ENCODE assay signal across 13 cellular contexts in the genomic region with DNA sequence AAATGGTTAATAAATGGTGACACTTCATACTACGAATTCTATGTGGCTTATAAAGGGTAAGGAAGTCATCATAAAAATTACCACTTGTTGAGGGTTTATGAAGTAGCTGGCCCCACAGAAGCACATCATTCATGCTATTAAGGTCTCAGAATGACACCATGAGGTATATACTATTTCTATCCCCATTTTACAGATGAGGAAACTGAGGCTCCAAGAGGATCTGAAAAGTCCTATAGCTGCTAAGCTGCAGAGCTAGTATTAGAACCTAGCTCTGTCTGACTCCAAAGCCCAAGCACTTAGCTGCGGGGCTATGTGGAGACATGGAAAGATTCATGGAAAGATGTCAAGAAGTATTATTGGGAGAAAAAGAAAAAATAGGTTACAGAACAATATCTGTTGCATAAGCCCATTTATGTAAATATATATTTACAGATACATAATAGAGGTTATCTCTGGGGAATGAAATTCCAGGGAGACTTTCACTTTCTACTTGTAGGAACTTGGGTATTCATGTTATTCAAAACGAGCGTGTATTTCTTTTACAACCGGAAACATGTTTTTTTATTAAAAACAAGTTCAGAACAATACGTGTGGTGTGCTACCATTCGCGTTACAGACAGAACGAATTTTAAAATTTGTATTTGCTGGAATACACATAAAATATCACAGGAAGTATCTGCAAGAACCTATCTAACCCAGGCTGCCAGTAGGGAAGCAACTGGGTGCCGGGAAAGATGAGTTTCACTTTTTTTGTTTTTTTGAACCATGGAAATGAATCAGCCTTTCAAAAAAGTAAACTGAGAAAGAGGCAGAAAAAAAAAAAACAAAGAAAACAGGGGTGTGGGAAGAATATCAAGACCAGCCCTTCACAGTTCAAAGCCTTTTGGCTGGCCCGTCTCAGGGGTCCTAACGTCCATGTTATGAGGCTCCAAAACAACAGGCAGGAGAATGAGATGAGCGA. TPM values are rescaled to one million over a fixed set of nuclear protein-coding genes. Genes with fewer than 3 reads are reported as not detected.
DNase-seq lines count a peak whose midpoint lies in the region; ATAC-seq, FAIRE-seq and TF ChIP-seq lines count a peak whose summit lies in the region.
"Had no signal": no experiment of that assay in that cellular context is flagged by ENCODE, and none has a peak within 500 bp of the region (broad histone marks: within the 10 kb centered on the region; RNA-seq: fewer than 3 reads in every experiment).

No MANE protein-coding gene starts in this region.

- no peak overlapping the region for H3K9ac ChIP-seq in HepG2 (ENCODE audit: insufficient read depth, low read depth, low read length)

- H3K9me3 ChIP-seq in HepG2 (ENCODE audit: low read length) (no peaks in the 10 kb centered on the region), right lobe of liver (no peaks in the 10 kb centered on the region), uterus (no peaks in the 10 kb centered on the region)
- H3K9me3 ChIP-seq: SJCRH30 had no signal

- no peaks in the 10 kb centered on the region for H4K20me1 ChIP-seq in HepG2 (ENCODE audit: insufficient read depth, low read length)

- H3K4me2 ChIP-seq in HepG2 (ENCODE audit: low read depth, low read length) = no peak overlapping the region

- no peaks in the 10 kb centered on the region for H3K79me2 ChIP-seq in HepG2 (ENCODE audit: insufficient read depth, low read length)

- H2AFZ ChIP-seq in HepG2 (ENCODE audit: low read length) = no peak overlapping the region

- POLR2A ChIA-PET in HepG2 (lab: Yijun Ruan, JAX) = interaction anchor here (0.6 kb wide), 1 partner anchor 211 kb away, joined by 3 read pairs; a partner anchor contains a TSS

- no peak for DNase-seq in HepG2 (ENCODE audit: low spot score)
- no peak for DNase-seq in right lobe of liver
- DNase-seq in choroid plexus epithelial cell (ENCODE audit: low read depth) = peak; percentile 60
- DNase-seq in myocyte (ENCODE audit: low read depth) = peak; percentile 23
- no peak for DNase-seq in uterus
- no peak for DNase-seq in NCI-H1105 treated with DMSO at 0.1 percent for 48 hours (lab: John Stamatoyannopoulos, UW)
- no peak for DNase-seq in NCI-H446 (lab: John Stamatoyannopoulos, UW)
- no peak for DNase-seq in Ammon's horn (ENCODE audit: low spot score)
- DNase-seq: Calu3, NCI-H2081 treated with DMSO at 0.1 percent for 48 hours, SJCRH30 had no signal

- CTCF ChIA-PET in HepG2 (lab: Yijun Ruan, JAX; ENCODE audit: low intra/inter-chr PET ratio, low total read pairs) = no interaction called here

- FAIRE-seq in HepG2 (lab: Jason Lieb, UNC) = no peak
- FAIRE-seq: GM12891 had no signal

- no peak overlapping the region for H3K4me3 ChIP-seq in HepG2 (replicated peaks in 1 of 3; ENCODE audit: insufficient read depth in 1 of 3, low read depth in 2 of 3, low read length in 3 of 3)
- H3K4me3 ChIP-seq in right lobe of liver = peak overlapping the region in 1 of 3 donors; percentile 1
- H3K4me3 ChIP-seq in choroid plexus epithelial cell (ENCODE audit: low read depth, low read length) = peak overlapping the region; percentile 47
- H3K4me3 ChIP-seq in uterus = peak overlapping the region; percentile 11 to 18
- H3K4me3 ChIP-seq: SJCRH30 had no signal

- TF ChIP-seq POLR2A in HepG2 (IDR thresholded peaks at IDR 0.05; ENCODE audit: insufficient read depth in 1 of 2, low read depth in 2 of 2, low read length in 2 of 2) = no peak
- TF ChIP-seq POLR2A in right lobe of liver (IDR thresholded peaks at IDR 0.05) = no peak
- TF ChIP-seq POLR2A in uterus (IDR thresholded peaks at IDR 0.05) = no peak

- intact Hi-C loops in HepG2 (cut with micrococcal nuclease; ENCODE audit: unreplicated experiment) (no loop called here), right lobe of liver (cut with DNase I) (no loop called here), uterus (cut with DNase I; ENCODE audit: low total_unique reads) (no loop called here)

- H3K27me3 ChIP-seq in HepG2 (ENCODE audit: control insufficient read depth in 1 of 2, insufficient read depth in 2 of 2, low read length in 2 of 2) (peaks cover 4 to 31% of the 10 kb centered on the region in 2 experiments; a peak in 4 of 5 replicates), right lobe of liver (no peaks in the 10 kb centered on the region), uterus (no peaks in the 10 kb centered on the region)

- ATAC-seq in HepG2 (no peak), right lobe of liver (no peak)

- H3K27ac ChIP-seq in HepG2 (ENCODE audit: extremely low read length, insufficient read depth, low read length) = no peak overlapping the region
- H3K27ac ChIP-seq in right lobe of liver = no peak overlapping the region
- peak overlapping the region; percentile 27 to 53 for H3K27ac ChIP-seq in uterus
- H3K27ac ChIP-seq: SJCRH30 had no signal

- no TSS peak for BruUV-seq in HepG2 (replicated peaks; lab: Mats Ljungman, UMichigan)

- 49% methylated on average over 13 of the region's 13 CpGs for WGBS in HepG2 (ENCODE audit: low lambda C conversion rate)
- 38% methylated on average over 13 of the region's 13 CpGs for WGBS in right lobe of liver (ENCODE audit: insufficient coverage, low coverage, low lambda C conversion rate, missing lambda C conversion rate)

- no peak for TF ChIP-seq CTCF in HepG2 (CRISPR knock-in tag; IDR thresholded peaks at IDR 0.05)
- no peak for TF ChIP-seq CTCF in right lobe of liver (IDR thresholded peaks at IDR 0.05)
- no peak for TF ChIP-seq CTCF in choroid plexus epithelial cell (conservative IDR thresholded peaks at IDR 0.05; ENCODE audit: low read depth, low read length)
- no peak for TF ChIP-seq CTCF in uterus (IDR thresholded peaks at IDR 0.05)

- H3K36me3 ChIP-seq in HepG2 (replicated peaks in 1 of 2; ENCODE audit: control insufficient read depth in 1 of 2, insufficient read depth in 2 of 2, low read length in 2 of 2) = no peaks in the 10 kb centered on the region
- no peaks in the 10 kb centered on the region for H3K36me3 ChIP-seq in right lobe of liver
- H3K36me3 ChIP-seq in uterus = no peaks in the 10 kb centered on the region
- H3K36me3 ChIP-seq: SJCRH30 had no signal

- TF ChIP-seq EP300 in HepG2 (IDR thresholded peaks at IDR 0.05; ENCODE audit: low read depth in 2 of 2, low read length in 2 of 2) (no peak), HepG2 (CRISPR knock-in tag; IDR thresholded peaks at IDR 0.05; ENCODE audit: borderline replicate concordance) (no peak)

- H3K4me1 ChIP-seq in HepG2 (ENCODE audit: insufficient read depth, low read length) (no peaks in the 10 kb centered on the region), right lobe of liver (no peaks in the 10 kb centered on the region), uterus (peaks cover 0 to 4% of the 10 kb centered on the region in 2 donors)

- no peak for TF ChIP-seq RAD21 in HepG2 (CRISPR knock-in tag; IDR thresholded peaks at IDR 0.05)

- in situ Hi-C loops in HepG2 (cut with HindIII; ENCODE audit: extremely low pct_ligation_motif_present, low pct_unique_long_range_greater_than_20kb) = no loop called here

RNA-seq across cellular contexts. Expression of a gene that starts 13.4 kb away (rescaled TPM):
- total RNA-seq in HepG2 (2016; rRNA removed; fragmentation: Illumina TruSeq; extraction: Trizol) = 0.08 and 0.24 TPM in 2 replicates
- total RNA-seq in HepG2 (2016; cell fraction: cytosol; rRNA removed; fragmentation: Illumina TruSeq; extraction: Trizol; ENCODE audit: low read depth) = not detected in 2 replicates
- 0.12 and 0.15 TPM in 2 replicates for total RNA-seq in HepG2 (2016; cell fraction: insoluble cytoplasmic fraction; rRNA removed; fragmentation: Illumina TruSeq; extraction: Trizol)
- total RNA-seq in HepG2 (2016; cell fraction: membrane; rRNA removed; fragmentation: Illumina TruSeq; extraction: Trizol) = 0.09 and 0.17 TPM in 2 replicates
- 0.09 TPM in 1 of 2 replicates, not detected in the other for total RNA-seq in HepG2 (2016; cell fraction: nucleus; rRNA removed; fragmentation: Illumina TruSeq; extraction: Trizol)
- 0.26 and 0.29 TPM in 2 replicates for polyA plus RNA-seq in HepG2 (2011; rRNA removed)
- 0.09 and 0.24 TPM in 2 replicates for polyA plus RNA-seq in HepG2 (2011; cell fraction: cytosol; rRNA removed)
- 0.57 and 0.74 TPM in 2 replicates for polyA plus RNA-seq in HepG2 (2011; cell fraction: nucleus; rRNA removed)
- polyA plus RNA-seq in HepG2 (2012) = 0.07 and 0.09 TPM in 2 replicates
- polyA plus RNA-seq in HepG2 (2016; cell fraction: cytosol; fragmentation: Illumina TruSeq; extraction: Trizol; ENCODE audit: low read depth) = not detected in 2 replicates
- 0.24 TPM in 1 of 2 replicates, not detected in the other for polyA plus RNA-seq in HepG2 (2016; cell fraction: insoluble cytoplasmic fraction; fragmentation: Illumina TruSeq; extraction: Trizol; ENCODE audit: low read depth)
- 0.12 TPM in 1 of 2 replicates, not detected in the other for polyA plus RNA-seq in HepG2 (2016; cell fraction: membrane; fragmentation: Illumina TruSeq; extraction: Trizol; ENCODE audit: low read depth)
- 0.65 and 1.1 TPM in 2 replicates for polyA plus RNA-seq in HepG2 (2016; cell fraction: nucleus; fragmentation: Illumina TruSeq; extraction: Trizol; ENCODE audit: insufficient read depth, low read depth)
- 1.4 and 1.6 TPM in 2 replicates for polyA minus RNA-seq in HepG2 (2011; rRNA and poly(A)+ RNA removed; ENCODE audit: low replicate concordance)
- polyA minus RNA-seq in HepG2 (2011; cell fraction: cytosol; rRNA and poly(A)+ RNA removed) = not detected in 2 replicates
- polyA minus RNA-seq in HepG2 (2011; cell fraction: nucleus; rRNA and poly(A)+ RNA removed) = not detected in 2 replicates
- under 1 TPM in 4 of 6 experiments, not detected in 2; 0.15 to 0.74 (median 0.36) TPM for total RNA-seq in right lobe of liver
- total RNA-seq in myocyte = 8.9 and 9.7 TPM in 2 replicates
- 4.7 TPM for polyA plus RNA-seq in myocyte (2012)
- 1 to 10 TPM in 2 of 4 donors, not detected in 2; 1.2 to 1.5 TPM for total RNA-seq in uterus
- total RNA-seq: activated CD8-positive, alpha-beta memory T cell treated with anti-CD3 and anti-CD28 coated beads for 36 hours had no signal

RNA-seq across cellular contexts. Expression of a gene that starts 38.3 kb away (rescaled TPM):
- total RNA-seq in HepG2 (2016; rRNA removed; fragmentation: Illumina TruSeq; extraction: Trizol) = 0.09 TPM in 1 of 2 replicates, not detected in the other
- not detected in 2 replicates for total RNA-seq in HepG2 (2016; cell fraction: cytosol; rRNA removed; fragmentation: Illumina TruSeq; extraction: Trizol; ENCODE audit: low read depth)
- 0.04 TPM in 1 of 2 replicates, not detected in the other for total RNA-seq in HepG2 (2016; cell fraction: insoluble cytoplasmic fraction; rRNA removed; fragmentation: Illumina TruSeq; extraction: Trizol)
- not detected in 2 replicates for total RNA-seq in HepG2 (2016; cell fraction: membrane; rRNA removed; fragmentation: Illumina TruSeq; extraction: Trizol)
- total RNA-seq in HepG2 (2016; cell fraction: nucleus; rRNA removed; fragmentation: Illumina TruSeq; extraction: Trizol) = 0.09 TPM in 1 of 2 replicates, not detected in the other
- polyA plus RNA-seq in HepG2 (2011; rRNA removed) = 0.03 TPM in 1 of 2 replicates, not detected in the other
- polyA plus RNA-seq in HepG2 (2011; cell fraction: cytosol; rRNA removed) = 0.04 TPM in 1 of 2 replicates, not detected in the other
- polyA plus RNA-seq in HepG2 (2011; cell fraction: nucleus; rRNA removed) = 0.14 and 0.31 TPM in 2 replicates
- 0.07 TPM in 1 of 2 replicates, not detected in the other for polyA plus RNA-seq in HepG2 (2012)
- not detected in 2 replicates for polyA plus RNA-seq in HepG2 (2016; cell fraction: cytosol; fragmentation: Illumina TruSeq; extraction: Trizol; ENCODE audit: low read depth)
- polyA plus RNA-seq in HepG2 (2016; cell fraction: insoluble cytoplasmic fraction; fragmentation: Illumina TruSeq; extraction: Trizol; ENCODE audit: low read depth) = not detected in 2 replicates
- not detected in 2 replicates for polyA plus RNA-seq in HepG2 (2016; cell fraction: membrane; fragmentation: Illumina TruSeq; extraction: Trizol; ENCODE audit: low read depth)
- polyA plus RNA-seq in HepG2 (2016; cell fraction: nucleus; fragmentation: Illumina TruSeq; extraction: Trizol; ENCODE audit: insufficient read depth, low read depth) = 0.29 TPM in 1 of 2 replicates, not detected in the other
- 2.1 TPM in 1 of 2 replicates, not detected in the other for polyA minus RNA-seq in HepG2 (2011; rRNA and poly(A)+ RNA removed; ENCODE audit: low replicate concordance)
- not detected in 2 replicates for polyA minus RNA-seq in HepG2 (2011; cell fraction: cytosol; rRNA and poly(A)+ RNA removed)
- polyA minus RNA-seq in HepG2 (2011; cell fraction: nucleus; rRNA and poly(A)+ RNA removed) = not detected in 2 replicates
- under 1 TPM in 2 of 6 experiments, not detected in 4; 0.06 TPM for total RNA-seq in right lobe of liver
- 15.8 and 20.2 TPM in 2 replicates for total RNA-seq in myocyte
- polyA plus RNA-seq in myocyte (2012) = 49.9 TPM
- 10 to 100 TPM in 1 of 4 donors, 1 to 10 TPM in 1, under 1 TPM in 1, not detected in 1; 0.77 to 31.0 (median 3.7) TPM for total RNA-seq in uterus

Comparison
In these comparisons a context has a peak if more than half of its experiments do, and no peak if none do; other contexts are left out.
1. DNase-seq: peak in choroid plexus epithelial cell (single experiment) and myocyte (single experiment); none in HepG2 (single experiment), right lobe of liver (0 of 3), uterus (0 of 2), NCI-H1105 treated with DMSO at 0.1 percent for 48 hours (single experiment), NCI-H446 (0 of 2) and Ammon's horn (single experiment).
2. H3K27ac ChIP-seq: peak in uterus (2 of 2); none in HepG2 (single experiment) and right lobe of liver (0 of 3).
3. H3K4me3 ChIP-seq: peak in choroid plexus epithelial cell (single experiment) and uterus (2 of 2); none in HepG2 (0 of 3).